ENCODE assay signal across 1 cellular context in genomic region chr9:108282872-108283271, GRCh38.
TF ChIP-seq lines count a peak whose summit lies in the region.

No MANE protein-coding gene starts in this region.

TF ChIP-seq in HCT116, 20 proteins besides CTCF, POLR2A, EP300 and RAD21 (continued from another document):
- no peak for TF ChIP-seq REST (IDR thresholded peaks at IDR 0.05; ENCODE audit: low read depth)
- TF ChIP-seq ATF3 (IDR thresholded peaks at IDR 0.05): no peak
- no peak for TF ChIP-seq JUND (IDR thresholded peaks at IDR 0.05)
